In genomic region chr15:55564347-55565145, GRCh38 we compare ENCODE assay signal across 1 cellular context.
TF ChIP-seq lines count a peak whose summit lies in the region.

No MANE protein-coding gene starts in this region.

TF ChIP-seq in HCT116, 20 proteins besides CTCF, POLR2A, EP300 and RAD21 (continued from another document):
- TF ChIP-seq, protein P1, sequence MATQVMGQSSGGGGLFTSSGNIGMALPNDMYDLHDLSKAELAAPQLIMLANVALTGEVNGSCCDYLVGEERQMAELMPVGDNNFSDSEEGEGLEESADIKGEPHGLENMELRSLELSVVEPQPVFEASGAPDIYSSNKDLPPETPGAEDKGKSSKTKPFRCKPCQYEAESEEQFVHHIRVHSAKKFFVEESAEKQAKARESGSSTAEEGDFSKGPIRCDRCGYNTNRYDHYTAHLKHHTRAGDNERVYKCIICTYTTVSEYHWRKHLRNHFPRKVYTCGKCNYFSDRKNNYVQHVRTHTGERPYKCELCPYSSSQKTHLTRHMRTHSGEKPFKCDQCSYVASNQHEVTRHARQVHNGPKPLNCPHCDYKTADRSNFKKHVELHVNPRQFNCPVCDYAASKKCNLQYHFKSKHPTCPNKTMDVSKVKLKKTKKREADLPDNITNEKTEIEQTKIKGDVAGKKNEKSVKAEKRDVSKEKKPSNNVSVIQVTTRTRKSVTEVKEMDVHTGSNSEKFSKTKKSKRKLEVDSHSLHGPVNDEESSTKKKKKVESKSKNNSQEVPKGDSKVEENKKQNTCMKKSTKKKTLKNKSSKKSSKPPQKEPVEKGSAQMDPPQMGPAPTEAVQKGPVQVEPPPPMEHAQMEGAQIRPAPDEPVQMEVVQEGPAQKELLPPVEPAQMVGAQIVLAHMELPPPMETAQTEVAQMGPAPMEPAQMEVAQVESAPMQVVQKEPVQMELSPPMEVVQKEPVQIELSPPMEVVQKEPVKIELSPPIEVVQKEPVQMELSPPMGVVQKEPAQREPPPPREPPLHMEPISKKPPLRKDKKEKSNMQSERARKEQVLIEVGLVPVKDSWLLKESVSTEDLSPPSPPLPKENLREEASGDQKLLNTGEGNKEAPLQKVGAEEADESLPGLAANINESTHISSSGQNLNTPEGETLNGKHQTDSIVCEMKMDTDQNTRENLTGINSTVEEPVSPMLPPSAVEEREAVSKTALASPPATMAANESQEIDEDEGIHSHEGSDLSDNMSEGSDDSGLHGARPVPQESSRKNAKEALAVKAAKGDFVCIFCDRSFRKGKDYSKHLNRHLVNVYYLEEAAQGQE (IDR thresholded peaks at IDR 0.05; ENCODE audit: low read depth), result no peak
- TF ChIP-seq SIN3A (IDR thresholded peaks at IDR 0.05; ENCODE audit: low read depth), result no peak
